In the genomic region with DNA sequence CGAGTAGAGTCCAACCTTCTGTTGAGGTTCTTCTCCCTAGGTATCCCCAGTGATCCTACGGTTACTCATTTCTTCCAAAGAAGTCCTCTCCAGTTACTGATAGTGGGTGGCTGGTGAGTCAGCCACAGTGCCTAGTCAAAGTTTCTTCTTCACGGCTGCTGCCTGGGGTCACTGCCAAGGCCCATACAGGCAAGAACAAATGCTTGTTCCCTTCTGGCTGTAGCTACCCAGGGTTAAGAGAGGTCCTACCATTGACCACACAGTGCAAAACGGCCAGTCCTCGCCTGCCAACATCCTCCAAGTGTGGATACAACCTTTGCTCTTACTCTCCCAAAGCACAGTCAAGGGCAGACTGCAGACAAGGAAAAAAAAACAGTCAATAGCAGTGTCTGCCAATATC, we compare ENCODE assay signal across 1 cellular context.
TF ChIP-seq lines count a peak whose summit lies in the region.

No MANE protein-coding gene starts in this region.

TF ChIP-seq in HepG2, 621 proteins besides CTCF, POLR2A, EP300 and RAD21 (continued from another document and continues in another):
- TF ChIP-seq, protein P1, sequence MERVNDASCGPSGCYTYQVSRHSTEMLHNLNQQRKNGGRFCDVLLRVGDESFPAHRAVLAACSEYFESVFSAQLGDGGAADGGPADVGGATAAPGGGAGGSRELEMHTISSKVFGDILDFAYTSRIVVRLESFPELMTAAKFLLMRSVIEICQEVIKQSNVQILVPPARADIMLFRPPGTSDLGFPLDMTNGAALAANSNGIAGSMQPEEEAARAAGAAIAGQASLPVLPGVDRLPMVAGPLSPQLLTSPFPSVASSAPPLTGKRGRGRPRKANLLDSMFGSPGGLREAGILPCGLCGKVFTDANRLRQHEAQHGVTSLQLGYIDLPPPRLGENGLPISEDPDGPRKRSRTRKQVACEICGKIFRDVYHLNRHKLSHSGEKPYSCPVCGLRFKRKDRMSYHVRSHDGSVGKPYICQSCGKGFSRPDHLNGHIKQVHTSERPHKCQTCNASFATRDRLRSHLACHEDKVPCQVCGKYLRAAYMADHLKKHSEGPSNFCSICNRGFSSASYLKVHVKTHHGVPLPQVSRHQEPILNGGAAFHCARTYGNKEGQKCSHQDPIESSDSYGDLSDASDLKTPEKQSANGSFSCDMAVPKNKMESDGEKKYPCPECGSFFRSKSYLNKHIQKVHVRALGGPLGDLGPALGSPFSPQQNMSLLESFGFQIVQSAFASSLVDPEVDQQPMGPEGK (CRISPR knock-in tag; IDR thresholded peaks at IDR 0.05) = no peak
- TF ChIP-seq SOX13 (IDR thresholded peaks at IDR 0.05) (no peak), SOX13 (CRISPR knock-in tag; conservative IDR thresholded peaks at IDR 0.05 in 1 of 2, IDR thresholded peaks at IDR 0.05 in 1 of 2) (0 out of 4 replicates have a peak, but pooled peaks of 1 of the 2 experiments have one; percentile 15), CEBPB (IDR thresholded peaks at IDR 0.05; ENCODE audit: borderline replicate concordance, low read depth, low read length) (no peak), ZNF709 (CRISPR knock-in tag; IDR thresholded peaks at IDR 0.05) (no peak), KAT2B (IDR thresholded peaks at IDR 0.05; ENCODE audit: borderline replicate concordance, low read depth, low read length) (no peak), NCOA1 (CRISPR knock-in tag; IDR thresholded peaks at IDR 0.05) (no peak), SAFB2 (CRISPR knock-in tag; IDR thresholded peaks at IDR 0.05; ENCODE audit: borderline replicate concordance, low read depth) (no peak), NCOR1 (IDR thresholded peaks at IDR 0.05; ENCODE audit: borderline replicate concordance, low read length) (0 out of 2 replicates have a peak, but pooled peaks have one; percentile 48), SIX4 (CRISPR knock-in tag; IDR thresholded peaks at IDR 0.05) (0 out of 2 replicates have a peak, but pooled peaks have one; percentile 22), RARA (CRISPR knock-in tag; IDR thresholded peaks at IDR 0.05) (peak; percentile 70), SP2 (CRISPR knock-in tag; IDR thresholded peaks at IDR 0.05) (no peak), ZNF564 (CRISPR knock-in tag; IDR thresholded peaks at IDR 0.05) (no peak), NFATC3 (CRISPR knock-in tag; IDR thresholded peaks at IDR 0.05) (no peak), CC2D1A (CRISPR knock-in tag; IDR thresholded peaks at IDR 0.05) (no peak), ZNF224 (CRISPR knock-in tag; IDR thresholded peaks at IDR 0.05) (no peak), AKAP8 (CRISPR knock-in tag; IDR thresholded peaks at IDR 0.05) (no peak), SAP130 (CRISPR knock-in tag; IDR thresholded peaks at IDR 0.05; ENCODE audit: low read depth) (peak; percentile 30; the same call in 1 of the 2 replicates), RBM22 (optimal IDR thresholded peaks at IDR 0.05; ENCODE audit: low read length) (no peak), PTBP1 (IDR thresholded peaks at IDR 0.05; ENCODE audit: low read depth, low read length, poor library complexity, severe bottlenecking) (no peak), POGK (CRISPR knock-in tag; conservative IDR thresholded peaks at IDR 0.05) (no peak), HIVEP1 (CRISPR knock-in tag; IDR thresholded peaks at IDR 0.05) (no peak), ZNF230 (CRISPR knock-in tag; IDR thresholded peaks at IDR 0.05) (no peak), MATR3 (CRISPR knock-in tag; IDR thresholded peaks at IDR 0.05) (no peak), GLI4 (CRISPR knock-in tag; IDR thresholded peaks at IDR 0.05; ENCODE audit: borderline replicate concordance) (no peak), ZMYM4 (CRISPR knock-in tag; IDR thresholded peaks at IDR 0.05) (0 out of 2 replicates have a peak, but pooled peaks have one; percentile 48), SCMH1 (CRISPR knock-in tag; IDR thresholded peaks at IDR 0.05; ENCODE audit: borderline replicate concordance) (no peak), THAP9 (CRISPR knock-in tag; IDR thresholded peaks at IDR 0.05; ENCODE audit: borderline replicate concordance) (no peak), NFKB2 (CRISPR knock-in tag; IDR thresholded peaks at IDR 0.05; ENCODE audit: borderline replicate concordance) (no peak), ELF1 (CRISPR knock-in tag; IDR thresholded peaks at IDR 0.05) (no peak), ZSCAN29 (CRISPR knock-in tag; conservative IDR thresholded peaks at IDR 0.05) (no peak), LBX2 (CRISPR knock-in tag; IDR thresholded peaks at IDR 0.05; ENCODE audit: borderline replicate concordance) (no peak), ARID2 (CRISPR knock-in tag; IDR thresholded peaks at IDR 0.05; ENCODE audit: borderline replicate concordance) (no peak), BRD4 (CRISPR knock-in tag; IDR thresholded peaks at IDR 0.05) (no peak), ZNF629 (CRISPR knock-in tag; conservative IDR thresholded peaks at IDR 0.05) (no peak), ZNF879 (CRISPR knock-in tag; IDR thresholded peaks at IDR 0.05) (no peak), NONO (IDR thresholded peaks at IDR 0.05) (no peak), NONO (CRISPR knock-in tag; conservative IDR thresholded peaks at IDR 0.05) (no peak), KAT8 (CRISPR knock-in tag; IDR thresholded peaks at IDR 0.05) (0 out of 2 replicates have a peak, but pooled peaks have one; percentile 23), PAF1 (CRISPR knock-in tag; IDR thresholded peaks at IDR 0.05) (no peak), ZKSCAN8 (CRISPR knock-in tag; IDR thresholded peaks at IDR 0.05; ENCODE audit: borderline replicate concordance) (no peak), ZNF292 (CRISPR knock-in tag; IDR thresholded peaks at IDR 0.05; ENCODE audit: borderline replicate concordance, low read depth) (peak; percentile 42; the same call in 1 of the 2 replicates), CENPT (CRISPR knock-in tag; IDR thresholded peaks at IDR 0.05; ENCODE audit: low read depth) (no peak), SKI (IDR thresholded peaks at IDR 0.05; ENCODE audit: partially characterized antibody) (peak; percentile 89), ZSCAN25 (CRISPR knock-in tag; IDR thresholded peaks at IDR 0.05) (0 out of 2 replicates have a peak, but pooled peaks have one; percentile 13), KLF6 (CRISPR knock-in tag; IDR thresholded peaks at IDR 0.05) (no peak), RXRA (CRISPR knock-in tag; IDR thresholded peaks at IDR 0.05) (peak; percentile 74)
- TF ChIP-seq, protein P2, sequence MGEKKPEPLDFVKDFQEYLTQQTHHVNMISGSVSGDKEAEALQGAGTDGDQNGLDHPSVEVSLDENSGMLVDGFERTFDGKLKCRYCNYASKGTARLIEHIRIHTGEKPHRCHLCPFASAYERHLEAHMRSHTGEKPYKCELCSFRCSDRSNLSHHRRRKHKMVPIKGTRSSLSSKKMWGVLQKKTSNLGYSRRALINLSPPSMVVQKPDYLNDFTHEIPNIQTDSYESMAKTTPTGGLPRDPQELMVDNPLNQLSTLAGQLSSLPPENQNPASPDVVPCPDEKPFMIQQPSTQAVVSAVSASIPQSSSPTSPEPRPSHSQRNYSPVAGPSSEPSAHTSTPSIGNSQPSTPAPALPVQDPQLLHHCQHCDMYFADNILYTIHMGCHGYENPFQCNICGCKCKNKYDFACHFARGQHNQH (CRISPR knock-in tag; IDR thresholded peaks at IDR 0.05) = peak; percentile 90; the same call in 1 of the 2 replicates
- TF ChIP-seq, protein P3, sequence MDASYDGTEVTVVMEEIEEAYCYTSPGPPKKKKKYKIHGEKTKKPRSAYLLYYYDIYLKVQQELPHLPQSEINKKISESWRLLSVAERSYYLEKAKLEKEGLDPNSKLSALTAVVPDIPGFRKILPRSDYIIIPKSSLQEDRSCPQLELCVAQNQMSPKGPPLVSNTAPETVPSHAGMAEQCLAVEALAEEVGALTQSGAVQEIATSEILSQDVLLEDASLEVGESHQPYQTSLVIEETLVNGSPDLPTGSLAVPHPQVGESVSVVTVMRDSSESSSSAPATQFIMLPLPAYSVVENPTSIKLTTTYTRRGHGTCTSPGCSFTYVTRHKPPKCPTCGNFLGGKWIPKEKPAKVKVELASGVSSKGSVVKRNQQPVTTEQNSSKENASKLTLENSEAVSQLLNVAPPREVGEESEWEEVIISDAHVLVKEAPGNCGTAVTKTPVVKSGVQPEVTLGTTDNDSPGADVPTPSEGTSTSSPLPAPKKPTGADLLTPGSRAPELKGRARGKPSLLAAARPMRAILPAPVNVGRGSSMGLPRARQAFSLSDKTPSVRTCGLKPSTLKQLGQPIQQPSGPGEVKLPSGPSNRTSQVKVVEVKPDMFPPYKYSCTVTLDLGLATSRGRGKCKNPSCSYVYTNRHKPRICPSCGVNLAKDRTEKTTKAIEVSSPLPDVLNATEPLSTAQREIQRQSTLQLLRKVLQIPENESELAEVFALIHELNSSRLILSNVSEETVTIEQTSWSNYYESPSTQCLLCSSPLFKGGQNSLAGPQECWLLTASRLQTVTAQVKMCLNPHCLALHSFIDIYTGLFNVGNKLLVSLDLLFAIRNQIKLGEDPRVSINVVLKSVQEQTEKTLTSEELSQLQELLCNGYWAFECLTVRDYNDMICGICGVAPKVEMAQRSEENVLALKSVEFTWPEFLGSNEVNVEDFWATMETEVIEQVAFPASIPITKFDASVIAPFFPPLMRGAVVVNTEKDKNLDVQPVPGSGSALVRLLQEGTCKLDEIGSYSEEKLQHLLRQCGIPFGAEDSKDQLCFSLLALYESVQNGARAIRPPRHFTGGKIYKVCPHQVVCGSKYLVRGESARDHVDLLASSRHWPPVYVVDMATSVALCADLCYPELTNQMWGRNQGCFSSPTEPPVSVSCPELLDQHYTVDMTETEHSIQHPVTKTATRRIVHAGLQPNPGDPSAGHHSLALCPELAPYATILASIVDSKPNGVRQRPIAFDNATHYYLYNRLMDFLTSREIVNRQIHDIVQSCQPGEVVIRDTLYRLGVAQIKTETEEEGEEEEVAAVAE (CRISPR knock-in tag; IDR thresholded peaks at IDR 0.05; ENCODE audit: borderline replicate concordance) = no peak
- TF ChIP-seq, protein P4, sequence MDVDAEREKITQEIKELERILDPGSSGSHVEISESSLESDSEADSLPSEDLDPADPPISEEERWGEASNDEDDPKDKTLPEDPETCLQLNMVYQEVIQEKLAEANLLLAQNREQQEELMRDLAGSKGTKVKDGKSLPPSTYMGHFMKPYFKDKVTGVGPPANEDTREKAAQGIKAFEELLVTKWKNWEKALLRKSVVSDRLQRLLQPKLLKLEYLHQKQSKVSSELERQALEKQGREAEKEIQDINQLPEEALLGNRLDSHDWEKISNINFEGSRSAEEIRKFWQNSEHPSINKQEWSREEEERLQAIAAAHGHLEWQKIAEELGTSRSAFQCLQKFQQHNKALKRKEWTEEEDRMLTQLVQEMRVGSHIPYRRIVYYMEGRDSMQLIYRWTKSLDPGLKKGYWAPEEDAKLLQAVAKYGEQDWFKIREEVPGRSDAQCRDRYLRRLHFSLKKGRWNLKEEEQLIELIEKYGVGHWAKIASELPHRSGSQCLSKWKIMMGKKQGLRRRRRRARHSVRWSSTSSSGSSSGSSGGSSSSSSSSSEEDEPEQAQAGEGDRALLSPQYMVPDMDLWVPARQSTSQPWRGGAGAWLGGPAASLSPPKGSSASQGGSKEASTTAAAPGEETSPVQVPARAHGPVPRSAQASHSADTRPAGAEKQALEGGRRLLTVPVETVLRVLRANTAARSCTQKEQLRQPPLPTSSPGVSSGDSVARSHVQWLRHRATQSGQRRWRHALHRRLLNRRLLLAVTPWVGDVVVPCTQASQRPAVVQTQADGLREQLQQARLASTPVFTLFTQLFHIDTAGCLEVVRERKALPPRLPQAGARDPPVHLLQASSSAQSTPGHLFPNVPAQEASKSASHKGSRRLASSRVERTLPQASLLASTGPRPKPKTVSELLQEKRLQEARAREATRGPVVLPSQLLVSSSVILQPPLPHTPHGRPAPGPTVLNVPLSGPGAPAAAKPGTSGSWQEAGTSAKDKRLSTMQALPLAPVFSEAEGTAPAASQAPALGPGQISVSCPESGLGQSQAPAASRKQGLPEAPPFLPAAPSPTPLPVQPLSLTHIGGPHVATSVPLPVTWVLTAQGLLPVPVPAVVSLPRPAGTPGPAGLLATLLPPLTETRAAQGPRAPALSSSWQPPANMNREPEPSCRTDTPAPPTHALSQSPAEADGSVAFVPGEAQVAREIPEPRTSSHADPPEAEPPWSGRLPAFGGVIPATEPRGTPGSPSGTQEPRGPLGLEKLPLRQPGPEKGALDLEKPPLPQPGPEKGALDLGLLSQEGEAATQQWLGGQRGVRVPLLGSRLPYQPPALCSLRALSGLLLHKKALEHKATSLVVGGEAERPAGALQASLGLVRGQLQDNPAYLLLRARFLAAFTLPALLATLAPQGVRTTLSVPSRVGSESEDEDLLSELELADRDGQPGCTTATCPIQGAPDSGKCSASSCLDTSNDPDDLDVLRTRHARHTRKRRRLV (CRISPR knock-in tag; IDR thresholded peaks at IDR 0.05) = no peak
